Comparison of ENCODE assay signal across 17 cellular contexts in genomic region chr6:39330476-39330875, GRCh38. TPM values are rescaled to one million over a fixed set of nuclear protein-coding genes. Genes with fewer than 3 reads are reported as not detected.
A peak's percentile ranks its signal among the peaks of the same experiment; 100 is the strongest.
DNase-seq lines count a peak whose midpoint lies in the region; ATAC-seq and TF ChIP-seq lines count a peak whose summit lies in the region.
"Had no signal": no experiment of that assay in that cellular context is flagged by ENCODE, and none has a peak within 500 bp of the region (broad histone marks: within the 10 kb centered on the region; RNA-seq: fewer than 3 reads in every experiment).

No MANE protein-coding gene starts in this region.

- H3K27ac ChIP-seq in lower lobe of right lung: no peak overlapping the region
- H3K27ac ChIP-seq: foreskin keratinocyte had no signal

- peaks cover 0 to 5% (median 0%) of the 10 kb centered on the region in 3 donors for H3K36me3 Mint-ChIP-seq in immature natural killer cell
- H3K36me3 Mint-ChIP-seq: stimulated activated effector memory CD8-positive, alpha-beta T cell treated with anti-CD3 and anti-CD28 coated beads, Interleukin-12 subunit alpha, Interleukin-12 subunit beta, amount 100 ng/mL, for 72 hours had no signal

- ATAC-seq in HG03175 (IDR thresholded peaks at IDR 0.05; ENCODE audit: unreplicated experiment) (peak; percentile 15), lower lobe of right lung (peak; percentile 31 to 40), GM18517 (IDR thresholded peaks at IDR 0.05; ENCODE audit: unreplicated experiment) (no peak), GM21367 (IDR thresholded peaks at IDR 0.05; ENCODE audit: unreplicated experiment) (no peak)
- ATAC-seq: foreskin keratinocyte; stimulated activated effector memory CD8-positive, alpha-beta T cell treated with anti-CD3 and anti-CD28 coated beads, Interleukin-12 subunit alpha, Interleukin-12 subunit beta, amount 100 ng/mL, for 72 hours had no signal

- no peak for TF ChIP-seq CTCF in lower lobe of right lung (IDR thresholded peaks at IDR 0.05)

- no peak overlapping the region for H3K4me3 Mint-ChIP-seq in immature natural killer cell
- H3K4me3 Mint-ChIP-seq: activated CD4-positive, alpha-beta memory T cell treated with anti-CD3 and anti-CD28 coated beads, Interleukin-2, amount 10 ng/mL, durations not matched to agents 7 days and 5 days; stimulated activated effector memory CD8-positive, alpha-beta T cell treated with anti-CD3 and anti-CD28 coated beads, Interleukin-12 subunit alpha, Interleukin-12 subunit beta, amount 100 ng/mL, for 72 hours had no signal

- peaks cover 10 to 12% of the 10 kb centered on the region in 2 donors for H3K4me1 Mint-ChIP-seq in immature natural killer cell
- H3K4me1 Mint-ChIP-seq: activated CD4-positive, alpha-beta memory T cell treated with anti-CD3 and anti-CD28 coated beads, Interleukin-2, amount 10 ng/mL, durations not matched to agents 7 days and 5 days; stimulated activated effector memory CD8-positive, alpha-beta T cell treated with anti-CD3 and anti-CD28 coated beads, Interleukin-12 subunit alpha, Interleukin-12 subunit beta, amount 100 ng/mL, for 72 hours had no signal

- peaks cover 6 to 9% (median 7%) of the 10 kb centered on the region in 3 donors for H3K27me3 Mint-ChIP-seq in immature natural killer cell (ENCODE audit: low read depth in 3 of 3)

- H3K4me3 ChIP-seq in lower lobe of right lung: no peak overlapping the region

- no peaks in the 10 kb centered on the region for H3K27me3 ChIP-seq in lower lobe of right lung (ENCODE audit: low read depth)
- H3K27me3 ChIP-seq: foreskin keratinocyte had no signal

- no peaks in the 10 kb centered on the region for H3K9me3 ChIP-seq in lower lobe of right lung

- H3K4me1 ChIP-seq in lower lobe of right lung: peaks cover 10% of the 10 kb centered on the region
- H3K4me1 ChIP-seq: foreskin keratinocyte had no signal

- H3K27ac Mint-ChIP-seq in immature natural killer cell: peak overlapping the region in 1 of 6 donors; percentile 63
- H3K27ac Mint-ChIP-seq: activated CD4-positive, alpha-beta memory T cell treated with anti-CD3 and anti-CD28 coated beads, Interleukin-2, amount 10 ng/mL, durations not matched to agents 7 days and 5 days; activated T-helper 2 cell treated with anti-CD3 and anti-CD28 coated beads, Interferon-gamma antibody, Interleukin-2, Interleukin-4, amounts not matched to agents 10 μg/mL and 5 μg/mL and 100 μg/mL, durations not matched to agents 14 hours and 24 hours and 36 hours; stimulated activated effector memory CD8-positive, alpha-beta T cell treated with anti-CD3 and anti-CD28 coated beads, Interleukin-12 subunit alpha, Interleukin-12 subunit beta, amount 100 ng/mL, for 72 hours had no signal

- H3K9me3 Mint-ChIP-seq in immature natural killer cell: no peaks in the 10 kb centered on the region
- H3K9me3 Mint-ChIP-seq: activated CD4-positive, alpha-beta memory T cell treated with anti-CD3 and anti-CD28 coated beads, Interleukin-2, amount 10 ng/mL, durations not matched to agents 7 days and 5 days; activated T-helper 2 cell treated with anti-CD3 and anti-CD28 coated beads, Interferon-gamma antibody, Interleukin-2, Interleukin-4, amounts not matched to agents 10 μg/mL and 5 μg/mL and 100 μg/mL, durations not matched to agents 14 hours and 24 hours and 36 hours; stimulated activated effector memory CD8-positive, alpha-beta T cell treated with anti-CD3 and anti-CD28 coated beads, Interleukin-12 subunit alpha, Interleukin-12 subunit beta, amount 100 ng/mL, for 72 hours had no signal

- no peaks in the 10 kb centered on the region for H3K36me3 ChIP-seq in lower lobe of right lung

- peak; percentile 49 for DNase-seq in COR-L47 (lab: John Stamatoyannopoulos, UW)
- DNase-seq in NCI-H510A (lab: John Stamatoyannopoulos, UW): peak; percentile 55
- no peak for DNase-seq in lower lobe of right lung
- DNase-seq in SW 1271 (lab: John Stamatoyannopoulos, UW): no peak
- DNase-seq in immature natural killer cell: no peak
- DNase-seq: activated CD4-positive, alpha-beta memory T cell treated with anti-CD3 and anti-CD28 coated beads, Interleukin-2, amount 10 ng/mL, durations not matched to agents 7 days and 5 days; effector memory CD4-positive, alpha-beta T cell; foreskin keratinocyte; NCI-H1930; stimulated activated CD4-positive, alpha-beta T cell treated with anti-CD3 and anti-CD28 coated beads, Interleukin-2, amount 100 ng/mL, for 48 hours; T1000 had no signal

- intact Hi-C loops in lower lobe of right lung (cut with DNase I): no loop called here

RNA-seq across cellular contexts. Expression of gene KCNK16, which starts 8.0 kb away (rescaled TPM):
- total RNA-seq in lower lobe of right lung: not detected
- polyA plus RNA-seq in immature natural killer cell: not detected
- total RNA-seq: activated CD4-positive, alpha-beta memory T cell treated with anti-CD3 and anti-CD28 coated beads, Interleukin-2, amount 10 ng/mL, durations not matched to agents 7 days and 5 days; activated T-helper 2 cell treated with anti-CD3 and anti-CD28 coated beads, Interferon-gamma antibody, Interleukin-2, Interleukin-4, amounts not matched to agents 10 μg/mL and 5 μg/mL and 100 μg/mL, durations not matched to agents 14 hours and 24 hours and 36 hours; foreskin keratinocyte; renal cortical epithelial cell had no signal
- polyA plus RNA-seq: foreskin keratinocyte had no signal

RNA-seq across cellular contexts. Expression of gene KCNK17, which starts 16.3 kb away (rescaled TPM):
- total RNA-seq in lower lobe of right lung: 5.5 TPM
- polyA plus RNA-seq in immature natural killer cell: 1 to 10 TPM in 1 of 3 donors, under 1 TPM in 1, not detected in 1; 0.53 to 1.1 TPM
- total RNA-seq: activated CD4-positive, alpha-beta memory T cell treated with anti-CD3 and anti-CD28 coated beads, Interleukin-2, amount 10 ng/mL, durations not matched to agents 7 days and 5 days; activated T-helper 2 cell treated with anti-CD3 and anti-CD28 coated beads, Interferon-gamma antibody, Interleukin-2, Interleukin-4, amounts not matched to agents 10 μg/mL and 5 μg/mL and 100 μg/mL, durations not matched to agents 14 hours and 24 hours and 36 hours; foreskin keratinocyte; renal cortical epithelial cell had no signal
- polyA plus RNA-seq: foreskin keratinocyte had no signal

Comparison
In these comparisons a context has a peak if more than half of its experiments do, and no peak if none do; other contexts are left out.
1. DNase-seq: peak in COR-L47 (single experiment) and NCI-H510A (single experiment); none in lower lobe of right lung (single experiment), SW 1271 (0 of 2) and immature natural killer cell (0 of 3).
2. ATAC-seq: peak in HG03175 (single experiment) and lower lobe of right lung (2 of 2); none in GM18517 (single experiment) and GM21367 (single experiment).